ENCODE assay signal across 22 cellular contexts in the genomic region with DNA sequence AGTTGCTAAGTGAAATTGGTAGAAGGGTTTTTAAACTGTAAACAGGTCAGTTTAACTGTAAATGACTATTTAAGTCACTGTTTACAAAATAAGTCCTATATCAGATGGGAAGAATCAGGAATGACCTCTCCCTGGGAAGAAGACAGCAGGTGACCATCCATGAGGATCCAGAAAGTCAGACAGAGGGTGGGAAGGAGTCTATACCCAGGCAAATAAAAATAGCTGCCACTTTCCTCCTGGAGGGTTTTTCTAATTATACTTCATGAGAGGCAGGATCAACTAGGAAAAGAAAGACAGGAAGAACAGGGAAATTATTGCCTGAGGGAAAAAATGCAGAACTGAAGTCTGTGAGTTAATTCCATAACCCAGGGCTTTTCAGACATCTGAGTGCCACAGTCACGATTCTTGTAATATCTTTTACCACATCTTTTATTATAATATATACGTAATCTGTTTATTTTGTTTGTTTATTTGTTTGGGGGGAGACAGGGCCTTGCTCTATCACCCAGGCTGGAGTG. TPM values are rescaled to one million over a fixed set of nuclear protein-coding genes. Genes with fewer than 3 reads are reported as not detected.
DNase-seq lines count a peak whose midpoint lies in the region; ATAC-seq and TF ChIP-seq lines count a peak whose summit lies in the region.
"Had no signal": no experiment of that assay in that cellular context is flagged by ENCODE, and none has a peak within 500 bp of the region (broad histone marks: within the 10 kb centered on the region; RNA-seq: fewer than 3 reads in every experiment).

No MANE protein-coding gene starts in this region.

- no peak overlapping the region for H2AFZ ChIP-seq in neural progenitor cell (replicated peaks)

- H3K27me3 Mint-ChIP-seq in WTC11 (ENCODE audit: low read depth) (no peaks in the 10 kb centered on the region), neural progenitor cell (ENCODE audit: insufficient read depth, low read depth) (no peaks in the 10 kb centered on the region)

- POLR2A ChIA-PET in WTC11 (lab: Charles Lee) = no interaction called here

- H3K9me3 Mint-ChIP-seq in WTC11 = no peaks in the 10 kb centered on the region
- H3K9me3 Mint-ChIP-seq in neural progenitor cell = no peaks in the 10 kb centered on the region
- H3K9me3 Mint-ChIP-seq: CD14-positive monocyte had no signal

- WGBS in spleen, 5 donors = 54 to 74% (median 67%) methylated on average over 2 of the region's 2 CpGs

- TF ChIP-seq CTCF in WTC11 (IDR thresholded peaks at IDR 0.05) = no peak
- TF ChIP-seq CTCF in neural progenitor cell (IDR thresholded peaks at IDR 0.05) = no peak
- TF ChIP-seq CTCF in spleen (IDR thresholded peaks at IDR 0.05 in 8 of 11, conservative IDR thresholded peaks at IDR 0.05 in 3 of 11) = no peak

- H3K9me3 ChIP-seq in HUES48 (ENCODE audit: control insufficient read depth, insufficient read depth, low read length) (no peaks in the 10 kb centered on the region), neural progenitor cell (ENCODE audit: low read depth) (no peaks in the 10 kb centered on the region), spleen (no peaks in the 10 kb centered on the region)
- H3K9me3 ChIP-seq: MG63, Peyer's patch had no signal

- intact Hi-C loops in spleen (cut with DNase I; ENCODE audit: low total_unique reads) = loop anchor here (10.0 kb wide), 1 partner anchor 296 kb away; no protein-coding TSS in a partner anchor

- H3K4me1 ChIP-seq in HUES48 (ENCODE audit: control insufficient read depth, insufficient read depth, low read length) = peaks cover 47% of the 10 kb centered on the region
- H3K4me1 ChIP-seq in neural progenitor cell = peaks cover 43% of the 10 kb centered on the region
- peaks cover 2 to 11% (median 9%) of the 10 kb centered on the region in 6 donors for H3K4me1 ChIP-seq in spleen
- H3K4me1 ChIP-seq: Peyer's patch had no signal

- H3K36me3 ChIP-seq in HUES48 (ENCODE audit: control insufficient read depth, insufficient read depth, low read length) (no peaks in the 10 kb centered on the region), neural progenitor cell (no peaks in the 10 kb centered on the region), spleen (no peaks in the 10 kb centered on the region)
- H3K36me3 ChIP-seq: MG63, Peyer's patch had no signal

- H3K27ac ChIP-seq in HUES48 (ENCODE audit: low read depth, low read length) = peak overlapping the region; percentile 96
- H3K27ac ChIP-seq in neural progenitor cell = peak overlapping the region; percentile 93
- H3K27ac ChIP-seq in spleen = no peak overlapping the region
- H3K27ac ChIP-seq: Peyer's patch had no signal

- H3K4me1 Mint-ChIP-seq in WTC11 = peaks cover 79% of the 10 kb centered on the region
- peaks cover 27% of the 10 kb centered on the region for H3K4me1 Mint-ChIP-seq in neural progenitor cell

- peak overlapping the region; percentile 8; the same call in 1 of the 2 replicates for H3K9ac ChIP-seq in HUES48 (ENCODE audit: low read depth, low read length)
- H3K9ac ChIP-seq in neural progenitor cell = no peak overlapping the region

- H3K79me2 ChIP-seq in neural progenitor cell (ENCODE audit: low read depth) = no peaks in the 10 kb centered on the region

- H3K4me3 Mint-ChIP-seq in WTC11 (0 out of 2 replicates have a peak overlapping the region, but pooled peaks have one; percentile 36), neural progenitor cell (no peak overlapping the region)
- H3K4me3 Mint-ChIP-seq: CD14-positive monocyte had no signal

- H3K27me3 ChIP-seq in HUES48 (ENCODE audit: control insufficient read depth, insufficient read depth, low read length) = no peaks in the 10 kb centered on the region
- no peaks in the 10 kb centered on the region for H3K27me3 ChIP-seq in neural progenitor cell
- peaks cover 0 to 11% (median 0%) of the 10 kb centered on the region in 7 donors for H3K27me3 ChIP-seq in spleen (replicated peaks in 1 of 7)
- H3K27me3 ChIP-seq: MG63, Peyer's patch had no signal

- TF ChIP-seq POLR2A in spleen (IDR thresholded peaks at IDR 0.05) = no peak

- H3K27ac Mint-ChIP-seq in WTC11 = peak overlapping the region; percentile 89
- no peak overlapping the region for H3K27ac Mint-ChIP-seq in neural progenitor cell
- H3K27ac Mint-ChIP-seq: CD14-positive monocyte had no signal

- no peak for ATAC-seq in WTC11
- no peak for ATAC-seq in HG03442 (IDR thresholded peaks at IDR 0.05; ENCODE audit: unreplicated experiment)
- no peak for ATAC-seq in GM19328 (IDR thresholded peaks at IDR 0.05; ENCODE audit: unreplicated experiment)
- ATAC-seq: Right ventricle myocardium inferior had no signal

- H4K20me1 ChIP-seq in neural progenitor cell (ENCODE audit: low read depth) = no peaks in the 10 kb centered on the region

- H3F3A ChIP-seq in neural progenitor cell (ENCODE audit: low read depth) = peaks cover 41% of the 10 kb centered on the region

- DNase-seq in ELF-1 (ENCODE audit: low read depth, low spot score) (peak; percentile 35), WTC11 (ENCODE audit: low spot score) (no peak), neural progenitor cell (ENCODE audit: low spot score) (no peak), spleen (no peak)
- DNase-seq: ACHN; GDM1; IMR-90; Kasumi-1; MG63; NCI-H1092 treated with DMSO at 0.1 percent for 48 hours; NCI-H146; NCI-H2029 treated with DMSO at 0.1 percent for 48 hours; NCI-H2171; NK-92 treated with Interleukin-12 subunit alpha and Interleukin-12 subunit beta, amount 100 ng/mL, for 24 hours; Peyer's patch had no signal

- CTCF ChIA-PET in WTC11 (lab: Charles Lee) = interaction anchor here (1.4 to 8.4 kb wide), 3 partner anchors 13 to 82 kb away, joined by 6 to 62 read pairs (median 14); no protein-coding TSS in a partner anchor

- H3K4me3 ChIP-seq in HUES48 (ENCODE audit: low read depth, low read length) (no peak overlapping the region), neural progenitor cell (no peak overlapping the region), spleen (no peak overlapping the region)
- H3K4me3 ChIP-seq: MG63, Peyer's patch had no signal

- H3K36me3 Mint-ChIP-seq in WTC11 (no peaks in the 10 kb centered on the region), neural progenitor cell (no peaks in the 10 kb centered on the region)
- H3K36me3 Mint-ChIP-seq: CD14-positive monocyte had no signal

- H3K4me2 ChIP-seq in neural progenitor cell = no peak overlapping the region

TF ChIP-seq in WTC11, 78 proteins besides CTCF, POLR2A, EP300 and RAD21 (continues in another document):
- TF ChIP-seq, protein P1, sequence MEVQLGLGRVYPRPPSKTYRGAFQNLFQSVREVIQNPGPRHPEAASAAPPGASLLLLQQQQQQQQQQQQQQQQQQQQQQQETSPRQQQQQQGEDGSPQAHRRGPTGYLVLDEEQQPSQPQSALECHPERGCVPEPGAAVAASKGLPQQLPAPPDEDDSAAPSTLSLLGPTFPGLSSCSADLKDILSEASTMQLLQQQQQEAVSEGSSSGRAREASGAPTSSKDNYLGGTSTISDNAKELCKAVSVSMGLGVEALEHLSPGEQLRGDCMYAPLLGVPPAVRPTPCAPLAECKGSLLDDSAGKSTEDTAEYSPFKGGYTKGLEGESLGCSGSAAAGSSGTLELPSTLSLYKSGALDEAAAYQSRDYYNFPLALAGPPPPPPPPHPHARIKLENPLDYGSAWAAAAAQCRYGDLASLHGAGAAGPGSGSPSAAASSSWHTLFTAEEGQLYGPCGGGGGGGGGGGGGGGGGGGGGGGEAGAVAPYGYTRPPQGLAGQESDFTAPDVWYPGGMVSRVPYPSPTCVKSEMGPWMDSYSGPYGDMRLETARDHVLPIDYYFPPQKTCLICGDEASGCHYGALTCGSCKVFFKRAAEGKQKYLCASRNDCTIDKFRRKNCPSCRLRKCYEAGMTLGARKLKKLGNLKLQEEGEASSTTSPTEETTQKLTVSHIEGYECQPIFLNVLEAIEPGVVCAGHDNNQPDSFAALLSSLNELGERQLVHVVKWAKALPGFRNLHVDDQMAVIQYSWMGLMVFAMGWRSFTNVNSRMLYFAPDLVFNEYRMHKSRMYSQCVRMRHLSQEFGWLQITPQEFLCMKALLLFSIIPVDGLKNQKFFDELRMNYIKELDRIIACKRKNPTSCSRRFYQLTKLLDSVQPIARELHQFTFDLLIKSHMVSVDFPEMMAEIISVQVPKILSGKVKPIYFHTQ (CRISPR knock-in tag; IDR thresholded peaks at IDR 0.05) = no peak
- TF ChIP-seq ZNF396 (CRISPR knock-in tag; IDR thresholded peaks at IDR 0.05; ENCODE audit: borderline replicate concordance) (no peak), GTF2I (CRISPR knock-in tag; conservative IDR thresholded peaks at IDR 0.05) (no peak)

RNA-seq across cellular contexts. Expression of a gene that starts 7.0 kb away (rescaled TPM):
- total RNA-seq in WTC11 (2021) = 0.09 TPM in 1 of 3 replicates, not detected in the others
- not detected in 2 replicates for total RNA-seq in neural progenitor cell (ENCODE audit: low replicate concordance)
- under 1 TPM in 1 of 7 donors, not detected in 6; 0.59 TPM for total RNA-seq in spleen
- under 1 TPM in 1 of 3 donors, not detected in 2; 0.08 TPM for polyA plus RNA-seq in spleen
- total RNA-seq: H4, IMR-90, NCI-H460, Peyer's patch, Right ventricle myocardium inferior had no signal
- polyA plus RNA-seq: CD14-positive monocyte, IMR-90 had no signal

RNA-seq across cellular contexts. Expression of a gene that starts 39.9 kb away (rescaled TPM):
- total RNA-seq in WTC11 (2021) (not detected in 3 replicates), neural progenitor cell (ENCODE audit: low replicate concordance) (not detected in 2 replicates), spleen (100 to 1,000 TPM in 2 of 7 donors, 10 to 100 TPM in 5; 63.7 to 128 (median 89.8) TPM)
- polyA plus RNA-seq in spleen = 100 to 1,000 TPM in 2 of 3 donors, 10 to 100 TPM in 1; 76.4 to 116 (median 103) TPM
- total RNA-seq: IMR-90, NCI-H460 had no signal
- polyA plus RNA-seq: IMR-90 had no signal

RNA-seq across cellular contexts. Expression of a gene that starts 47.6 kb away (rescaled TPM):
- total RNA-seq in WTC11 (2021) (0.04 TPM in 1 of 3 replicates, not detected in the others), neural progenitor cell (ENCODE audit: low replicate concordance) (not detected in 2 replicates), spleen (not detected)
- polyA plus RNA-seq in spleen = not detected
- total RNA-seq: H4, IMR-90, NCI-H460, Peyer's patch, Right ventricle myocardium inferior had no signal
- polyA plus RNA-seq: CD14-positive monocyte, IMR-90 had no signal

Comparison
In these comparisons a context has a peak if more than half of its experiments do, and no peak if none do; other contexts are left out.
1. H3K27ac ChIP-seq: peak in HUES48 (single experiment) and neural progenitor cell (single experiment); none in spleen (0 of 8).
2. RNA of a gene that starts 39.9 kb away (total RNA-seq): 63.7 to 128 TPM in spleen; not detected in WTC11 and not detected in neural progenitor cell; every median in the first group is over 10 times any median in the second.